20 cellular contexts compared by ENCODE assay signal in genomic region chr5:51391175-51391574, GRCh38. TPM values are rescaled to one million over a fixed set of nuclear protein-coding genes. Genes with fewer than 3 reads are reported as not detected.
A peak's percentile ranks its signal among the peaks of the same experiment; 100 is the strongest.
DNase-seq lines count a peak whose midpoint lies in the region; ATAC-seq and TF ChIP-seq lines count a peak whose summit lies in the region.
"Had no signal": no experiment of that assay in that cellular context is flagged by ENCODE, and none has a peak within 500 bp of the region (broad histone marks: within the 10 kb centered on the region; RNA-seq: fewer than 3 reads in every experiment).

No MANE protein-coding gene starts in this region.

- peaks cover 69% of the 10 kb centered on the region for H3K4me1 Mint-ChIP-seq in GM23338

- intact Hi-C loops in OCI-LY7 (cut with micrococcal nuclease; ENCODE audit: unreplicated experiment) = no loop called here

- TF ChIP-seq CTCF in BE2C (IDR thresholded peaks at IDR 0.05; ENCODE audit: low read depth, low read length) (no peak), GM23338 (conservative IDR thresholded peaks at IDR 0.05; ENCODE audit: low read depth in 2 of 2) (no peak), OCI-LY7 (conservative IDR thresholded peaks at IDR 0.05; ENCODE audit: low read length) (no peak)

- no peak overlapping the region; the same call in 2 of the 3 replicates for H3K4me3 Mint-ChIP-seq in GM23338

- no peak overlapping the region for H2AK5ac ChIP-seq in trophoblast cell (ENCODE audit: low read length)

- H3K36me3 Mint-ChIP-seq in GM23338 (ENCODE audit: low read depth) = no peaks in the 10 kb centered on the region

- peaks cover 6% of the 10 kb centered on the region; the same call in 1 of the 2 replicates for H3F3A ChIP-seq in GM23338 (replicated peaks; ENCODE audit: low read depth)

- POLR2A ChIA-PET in OCI-LY7 (lab: Charles Lee) = no interaction called here

- no peak overlapping the region for H4K12ac ChIP-seq in trophoblast cell (ENCODE audit: low read depth, low read length)

- peaks cover 5% of the 10 kb centered on the region; the same call in 2 of the 3 replicates for H3K9me3 Mint-ChIP-seq in GM23338

- H3K4ac ChIP-seq in trophoblast cell (ENCODE audit: low read depth, low read length) = no peak overlapping the region

- no peaks in the 10 kb centered on the region for H3K9me2 ChIP-seq in GM23338 (ENCODE audit: insufficient read depth)
- no peaks in the 10 kb centered on the region for H3K9me2 ChIP-seq in OCI-LY7 (ENCODE audit: insufficient read depth, low read length)

- no peak overlapping the region for H4K8ac ChIP-seq in trophoblast cell (ENCODE audit: low read depth, low read length)

- no CpG with 5 or more reads among the region's 5 CpGs for WGBS in trophoblast cell (ENCODE audit: extremely low coverage, insufficient coverage, insufficient read length)

- H3K4me1 ChIP-seq in BE2C (peaks cover 18% of the 10 kb centered on the region), GM23338 (ENCODE audit: insufficient read depth) (peaks cover 79% of the 10 kb centered on the region), endocrine pancreas (ENCODE audit: control insufficient read depth, insufficient read depth, low read length) (peaks cover 28% of the 10 kb centered on the region), trophoblast cell (ENCODE audit: control insufficient read depth in 1 of 2, insufficient read depth in 2 of 2, low read length in 2 of 2) (peaks cover 34 to 45% of the 10 kb centered on the region in 2 experiments), OCI-LY7 (ENCODE audit: insufficient read depth, low read length, poor library complexity, severe bottlenecking) (no peaks in the 10 kb centered on the region)
- H3K4me1 ChIP-seq: Caco-2 had no signal

- peak; percentile 34 for DNase-seq in BE2C
- DNase-seq in GM23338 (ENCODE audit: low spot score) = no peak
- no peak for DNase-seq in trophoblast cell
- no peak for DNase-seq in SIG-M5 (lab: John Stamatoyannopoulos, UW)
- DNase-seq in GDM1 (lab: John Stamatoyannopoulos, UW) = no peak
- DNase-seq in OCI-LY7 (ENCODE audit: low spot score) = no peak
- DNase-seq: ACHN, AML-193, Caco-2, KBM-7, MV-4-11, NCI-H187, NCI-H2171 treated with DMSO at 0.1 percent for 48 hours, NCI-H446 treated with DMSO at 0.1 percent for 48 hours, NCI-H82, SHP77 treated with DMSO at 0.1 percent for 48 hours had no signal

- peak overlapping the region; percentile 88 for H3K4me3 ChIP-seq in BE2C (ENCODE audit: low read depth, low read length)
- no peak overlapping the region for H3K4me3 ChIP-seq in GM23338
- H3K4me3 ChIP-seq in endocrine pancreas (ENCODE audit: control insufficient read depth, insufficient read depth, low read length) = peak overlapping the region; percentile 54
- H3K4me3 ChIP-seq in trophoblast cell (ENCODE audit: low read depth, low read length) = no peak overlapping the region
- no peak overlapping the region for H3K4me3 ChIP-seq in OCI-LY7 (ENCODE audit: low read depth, low read length, poor library complexity, severe bottlenecking)

- peaks cover 6% of the 10 kb centered on the region; the same call in 1 of the 2 replicates for H4K20me1 ChIP-seq in GM23338 (replicated peaks; ENCODE audit: insufficient read depth)
- no peaks in the 10 kb centered on the region for H4K20me1 ChIP-seq in OCI-LY7 (ENCODE audit: insufficient read depth, low read length)

- no TSS peak for BruUV-seq in OCI-LY7 (replicated peaks; lab: Mats Ljungman, UMichigan)

- no peak overlapping the region for H3K23ac ChIP-seq in trophoblast cell (ENCODE audit: low read length)

- no peak overlapping the region for H2AFZ ChIP-seq in GM23338
- H2AFZ ChIP-seq in trophoblast cell (ENCODE audit: insufficient read depth, low read length, poor library complexity) = no peak overlapping the region
- no peak overlapping the region for H2AFZ ChIP-seq in OCI-LY7 (ENCODE audit: low read length)

- no peak overlapping the region for H2BK12ac ChIP-seq in trophoblast cell (ENCODE audit: low read length)

- H3K14ac ChIP-seq in trophoblast cell (ENCODE audit: low read length) = no peak overlapping the region

- H2BK120ac ChIP-seq in trophoblast cell (ENCODE audit: insufficient read depth, low read length, poor library complexity) = no peak overlapping the region

- no peak overlapping the region for H2BK5ac ChIP-seq in trophoblast cell (ENCODE audit: low read depth, low read length, poor library complexity)

- H3K36me3 ChIP-seq in BE2C (peaks cover 77% of the 10 kb centered on the region), GM23338 (ENCODE audit: insufficient read depth) (no peaks in the 10 kb centered on the region), endocrine pancreas (ENCODE audit: control insufficient read depth, insufficient read depth, low read length) (peaks cover 10% of the 10 kb centered on the region), trophoblast cell (ENCODE audit: control insufficient read depth in 1 of 2, insufficient read depth in 2 of 2, low read length in 2 of 2) (peaks cover 28 to 46% of the 10 kb centered on the region in 2 experiments), OCI-LY7 (ENCODE audit: insufficient read depth, low read length) (no peaks in the 10 kb centered on the region)

- peaks cover 26% of the 10 kb centered on the region for H3K79me1 ChIP-seq in trophoblast cell (ENCODE audit: low read length)

- H3K27ac ChIP-seq in GM23338 (ENCODE audit: low read depth) (no peak overlapping the region), trophoblast cell (ENCODE audit: low read depth, low read length) (peak overlapping the region; percentile 48), OCI-LY7 (ENCODE audit: low read depth, low read length, poor library complexity, severe bottlenecking) (no peak overlapping the region)

- CTCF ChIA-PET in OCI-LY7 (lab: Charles Lee; ENCODE audit: unreplicated experiment) = no interaction called here

- H3K27ac Mint-ChIP-seq in GM23338 = no peak overlapping the region

- peaks cover 99% of the 10 kb centered on the region for H3K27me3 Mint-ChIP-seq in GM23338 (ENCODE audit: insufficient read depth, low read depth, poor library complexity)

- no peak for ATAC-seq in GM23338
- ATAC-seq: HCT116 had no signal

- no peak overlapping the region for H3K18ac ChIP-seq in trophoblast cell (ENCODE audit: low read length)

- H3K79me2 ChIP-seq in GM23338 (replicated peaks; ENCODE audit: insufficient read depth) = no peaks in the 10 kb centered on the region
- peaks cover 23% of the 10 kb centered on the region for H3K79me2 ChIP-seq in trophoblast cell (ENCODE audit: control insufficient read depth, insufficient read depth, low read length, poor library complexity)
- no peaks in the 10 kb centered on the region for H3K79me2 ChIP-seq in OCI-LY7 (ENCODE audit: insufficient read depth, low read depth, low read length)

- H3K4me2 ChIP-seq in GM23338 (no peak overlapping the region), trophoblast cell (ENCODE audit: low read length) (no peak overlapping the region), OCI-LY7 (ENCODE audit: low read length) (no peak overlapping the region)

- H3K9me3 ChIP-seq in BE2C (no peaks in the 10 kb centered on the region), endocrine pancreas (ENCODE audit: control insufficient read depth, low read length) (no peaks in the 10 kb centered on the region), trophoblast cell (ENCODE audit: insufficient read depth, low read depth, low read length) (no peaks in the 10 kb centered on the region), OCI-LY7 (ENCODE audit: low read length) (no peaks in the 10 kb centered on the region)
- H3K9me3 ChIP-seq: Caco-2 had no signal

- H3K9ac ChIP-seq in endocrine pancreas (ENCODE audit: control insufficient read depth, insufficient read depth, low read length) (peak overlapping the region; percentile 95), trophoblast cell (ENCODE audit: low read length) (no peak overlapping the region)

- H3K27me3 ChIP-seq in BE2C (no peaks in the 10 kb centered on the region), GM23338 (ENCODE audit: insufficient read depth) (peaks cover 100% of the 10 kb centered on the region), endocrine pancreas (ENCODE audit: control insufficient read depth, insufficient read depth, low read length) (no peaks in the 10 kb centered on the region), trophoblast cell (ENCODE audit: insufficient read depth, low read length) (no peaks in the 10 kb centered on the region)

- peak overlapping the region; percentile 2 for H4K91ac ChIP-seq in trophoblast cell (ENCODE audit: low read depth, low read length)

TF ChIP-seq in GM23338, 12 proteins besides CTCF, POLR2A, EP300 and RAD21:
- TF ChIP-seq JUNB (IDR thresholded peaks at IDR 0.05; ENCODE audit: unreplicated experiment) (no peak), EZH2 (IDR thresholded peaks at IDR 0.05; ENCODE audit: low read depth, unreplicated experiment) (peak; percentile 11)

RNA-seq across cellular contexts. Expression of gene ISL1, which starts 7.9 kb away (rescaled TPM):
- 79.9 TPM for polyA plus RNA-seq in BE2C (2012; ENCODE audit: insufficient read depth, insufficient read length, low read depth)
- 0.38 and 1.8 TPM in 2 replicates for total RNA-seq in GM23338 (2014; rRNA removed; shearing (Covaris generic))
- 0.50 and 0.55 TPM in 2 replicates for polyA plus RNA-seq in GM23338 (2016; fragmentation: Nextera tagmentation; extraction: Ambion mirVana)
- polyA plus RNA-seq in trophoblast cell (2013) = 65.1 and 65.4 TPM in 2 replicates
- not detected in 2 replicates for total RNA-seq in OCI-LY7 (2014; rRNA removed; shearing (Covaris generic))
- not detected in 2 replicates for total RNA-seq in OCI-LY7 (2022)
- total RNA-seq: RPMI7951; T-helper 2 cell treated with Interferon-gamma antibody and Interleukin-4, amounts not matched to agents 100 ng/mL and 5 ng/mL, for 36 hours had no signal

Comparison
In these comparisons a context has a peak if more than half of its experiments do, and no peak if none do; other contexts are left out.
1. H3K4me3 ChIP-seq: peak in BE2C (single experiment) and endocrine pancreas (single experiment); none in GM23338 (single experiment), trophoblast cell (single experiment) and OCI-LY7 (single experiment).